10 cellular contexts compared by ENCODE assay signal in genomic region chr12:94173660-94174265, GRCh38. TPM values are rescaled to one million over a fixed set of nuclear protein-coding genes. Genes with fewer than 3 reads are reported as not detected.
DNase-seq lines count a peak whose midpoint lies in the region; ATAC-seq and TF ChIP-seq lines count a peak whose summit lies in the region.
"Had no signal": no experiment of that assay in that cellular context is flagged by ENCODE, and none has a peak within 500 bp of the region (broad histone marks: within the 10 kb centered on the region; RNA-seq: fewer than 3 reads in every experiment).

No MANE protein-coding gene starts in this region.

- intact Hi-C loops in left lung (cut with DNase I): no loop called here

- H3K36me3 ChIP-seq in GM06990 (ENCODE audit: control insufficient read depth, insufficient read depth, low read length) (peaks cover 8% of the 10 kb centered on the region), left lung (peaks cover 0 to 12% of the 10 kb centered on the region in 2 donors)
- H3K36me3 ChIP-seq: breast epithelium, WERI-Rb-1 had no signal

- H3K4me1 ChIP-seq in left lung: peaks cover 6 to 73% of the 10 kb centered on the region in 2 donors
- H3K4me1 ChIP-seq: breast epithelium had no signal

- H3K27me3 ChIP-seq in GM06990 (replicated peaks; ENCODE audit: control insufficient read depth, insufficient read depth, low read length) (no peaks in the 10 kb centered on the region), left lung (no peaks in the 10 kb centered on the region)
- H3K27me3 ChIP-seq: breast epithelium had no signal

- H3K4me3 ChIP-seq in GM06990 (replicated peaks; ENCODE audit: low read depth, low read length) (peak overlapping the region; percentile 30), left lung (no peak overlapping the region)
- H3K4me3 ChIP-seq: breast epithelium had no signal

- peaks cover 0 to 10% of the 10 kb centered on the region in 2 donors for H3K9me3 ChIP-seq in left lung

- peak overlapping the region; percentile 46 to 97 for H3K27ac ChIP-seq in left lung
- H3K27ac ChIP-seq: breast epithelium, WERI-Rb-1 had no signal

- DNase-seq in GM06990 (ENCODE audit: extremely low read depth, insufficient read length) (peak; percentile 54), left lung (no peak), kidney glomerular epithelial cell (lab: John Stamatoyannopoulos, UW) (no peak), NCI-H1048 (lab: John Stamatoyannopoulos, UW) (no peak), hepatic stellate cell (ENCODE audit: low spot score) (no peak), SHP77 treated with DMSO at 0.1 percent for 48 hours (lab: John Stamatoyannopoulos, UW) (no peak)
- DNase-seq: WERI-Rb-1 had no signal

- peak; percentile 65 for ATAC-seq in GM19463 (IDR thresholded peaks at IDR 0.05; ENCODE audit: unreplicated experiment)
- peak; percentile 80 for ATAC-seq in HG03354 (IDR thresholded peaks at IDR 0.05; ENCODE audit: poor library complexity, severe bottlenecking, unreplicated experiment)
- peak; percentile 36 for ATAC-seq in left lung

- no peak for TF ChIP-seq CTCF in GM06990 (IDR thresholded peaks at IDR 0.05; ENCODE audit: insufficient read depth, low read length, poor library complexity, severe bottlenecking)
- TF ChIP-seq CTCF in left lung (IDR thresholded peaks at IDR 0.05): no peak

RNA-seq across cellular contexts. Expression of gene PLXNC1, which starts 25.4 kb away (rescaled TPM):
- total RNA-seq in left lung: 10 to 100 TPM; 14.5 to 55.9 TPM
